Comparison of ENCODE assay signal across 11 cellular contexts in genomic region chr5:80191397-80191796, GRCh38.
DNase-seq lines count a peak whose midpoint lies in the region; ATAC-seq, FAIRE-seq and TF ChIP-seq lines count a peak whose summit lies in the region.
"Had no signal": no experiment of that assay in that cellular context is flagged by ENCODE, and none has a peak within 500 bp of the region (broad histone marks: within the 10 kb centered on the region; RNA-seq: fewer than 3 reads in every experiment).

No MANE protein-coding gene starts in this region.

- ATAC-seq in Right ventricle myocardium superior (ENCODE audit: poor library complexity): no peak
- no peak for ATAC-seq in GM21737 (IDR thresholded peaks at IDR 0.05; ENCODE audit: unreplicated experiment)

- peak overlapping the region; percentile 82 to 85 for H3K27ac ChIP-seq in right atrium auricular region
- H3K27ac ChIP-seq in ascending aorta: peak overlapping the region; percentile 12 to 54
- peak overlapping the region in 1 of 2 donors; percentile 17 for H3K27ac ChIP-seq in kidney (ENCODE audit: low read depth in 2 of 2, low read length in 2 of 2)
- H3K27ac ChIP-seq in A673 (ENCODE audit: low read depth, low read length, poor library complexity, severe bottlenecking): no peak overlapping the region

- H3K27me3 Mint-ChIP-seq in nephron progenitor cell (ENCODE audit: low read depth, poor library complexity): no peaks in the 10 kb centered on the region
- no peaks in the 10 kb centered on the region for H3K27me3 Mint-ChIP-seq in osteocyte (ENCODE audit: unreplicated experiment)

- POLR2A ChIA-PET in A673 (lab: Charles Lee; ENCODE audit: low non-redundant PET): no interaction called here

- H3K27ac Mint-ChIP-seq in nephron progenitor cell: peak overlapping the region; percentile 94
- no peak overlapping the region for H3K27ac Mint-ChIP-seq in osteocyte (ENCODE audit: unreplicated experiment)

- H3K4me3 Mint-ChIP-seq in nephron progenitor cell (no peak overlapping the region), osteocyte (ENCODE audit: unreplicated experiment) (no peak overlapping the region)

- no peak overlapping the region for H3K9ac ChIP-seq in kidney (ENCODE audit: low read length in 2 of 2)

- no TSS peak for BruUV-seq in A673 (replicated peaks; lab: Mats Ljungman, UMichigan)

- no peak for FAIRE-seq in kidney (lab: Jason Lieb, UNC)
- FAIRE-seq: urothelium cell line had no signal

- DNase-seq in right atrium auricular region (ENCODE audit: low spot score) (no peak), Right ventricle myocardium superior (no peak), ascending aorta (ENCODE audit: low spot score in 2 of 2) (no peak), nephron progenitor cell (no peak), kidney (no peak), A673 (ENCODE audit: low spot score) (no peak), osteocyte (ENCODE audit: extremely low spot score, unreplicated experiment) (no peak)
- DNase-seq: NCI-H1048; NK-92 treated with Interleukin-12 subunit alpha and Interleukin-12 subunit beta, amount 100 ng/mL, for 24 hours had no signal

- H3K36me3 Mint-ChIP-seq in nephron progenitor cell (ENCODE audit: low read depth) (peaks cover 12% of the 10 kb centered on the region), osteocyte (ENCODE audit: unreplicated experiment) (peaks cover 10% of the 10 kb centered on the region)

- peaks cover 83% of the 10 kb centered on the region for H3K4me1 Mint-ChIP-seq in nephron progenitor cell
- peaks cover 47% of the 10 kb centered on the region for H3K4me1 Mint-ChIP-seq in osteocyte (ENCODE audit: unreplicated experiment)

- CTCF ChIA-PET in A673 (lab: Charles Lee): no interaction called here

- no peak overlapping the region for H3K4me3 ChIP-seq in right atrium auricular region
- no peak overlapping the region for H3K4me3 ChIP-seq in ascending aorta
- H3K4me3 ChIP-seq in kidney (ENCODE audit: low read length in 2 of 2): no peak overlapping the region
- H3K4me3 ChIP-seq in A673 (ENCODE audit: low read depth, low read length, poor library complexity, severe bottlenecking): no peak overlapping the region

- H3K9me3 Mint-ChIP-seq in nephron progenitor cell: peaks cover 7% of the 10 kb centered on the region
- H3K9me3 Mint-ChIP-seq in osteocyte (ENCODE audit: unreplicated experiment): no peaks in the 10 kb centered on the region

- intact Hi-C loops in Right ventricle myocardium superior (cut with DNase I): no loop called here
- intact Hi-C loops in ascending aorta (cut with DNase I): loop anchor here (5.0 kb wide), 1 partner anchor 66 kb away; the partner anchor contains the start of gene SERINC5
- intact Hi-C loops in kidney (cut with DNase I): no loop called here
- intact Hi-C loops in A673 (cut with micrococcal nuclease; ENCODE audit: unreplicated experiment): no loop called here

- H3K4me1 ChIP-seq in right atrium auricular region (peaks cover 0 to 59% of the 10 kb centered on the region in 2 donors), ascending aorta (peaks cover 0 to 18% of the 10 kb centered on the region in 2 donors), kidney (ENCODE audit: control insufficient read depth in 1 of 2, insufficient read depth in 1 of 2, low read depth in 1 of 2, low read length in 2 of 2) (peaks cover 0 to 13% of the 10 kb centered on the region in 2 donors), A673 (ENCODE audit: insufficient read depth, low read length, poor library complexity, severe bottlenecking) (peaks cover 34% of the 10 kb centered on the region)

- no peak for TF ChIP-seq CTCF in right atrium auricular region (IDR thresholded peaks at IDR 0.05)
- no peak for TF ChIP-seq CTCF in ascending aorta (IDR thresholded peaks at IDR 0.05)
- TF ChIP-seq CTCF in nephron progenitor cell (IDR thresholded peaks at IDR 0.05): no peak
- TF ChIP-seq CTCF in kidney (IDR thresholded peaks at IDR 0.05; ENCODE audit: borderline replicate concordance, extremely low read depth, insufficient read depth): no peak
- TF ChIP-seq CTCF in A673 (conservative IDR thresholded peaks at IDR 0.05; ENCODE audit: low read depth, low read length): no peak
- no peak for TF ChIP-seq CTCF in osteocyte (IDR thresholded peaks at IDR 0.05)

- H3K36me3 ChIP-seq in right atrium auricular region (no peaks in the 10 kb centered on the region), ascending aorta (no peaks in the 10 kb centered on the region), kidney (ENCODE audit: control insufficient read depth in 1 of 2, insufficient read depth in 2 of 2, low read length in 2 of 2) (no peaks in the 10 kb centered on the region), A673 (ENCODE audit: insufficient read depth, low read length, poor library complexity, severe bottlenecking) (no peaks in the 10 kb centered on the region)

- no peaks in the 10 kb centered on the region for H3K27me3 ChIP-seq in right atrium auricular region
- H3K27me3 ChIP-seq in ascending aorta: no peaks in the 10 kb centered on the region
- H3K27me3 ChIP-seq in A673 (replicated peaks; ENCODE audit: insufficient read depth, low read depth, low read length, poor library complexity): no peaks in the 10 kb centered on the region

- H3K9me3 ChIP-seq in right atrium auricular region (no peaks in the 10 kb centered on the region), ascending aorta (no peaks in the 10 kb centered on the region), kidney (ENCODE audit: control insufficient read depth in 1 of 2, low read length in 2 of 2) (no peaks in the 10 kb centered on the region), A673 (ENCODE audit: low read depth, low read length, poor library complexity, severe bottlenecking) (no peaks in the 10 kb centered on the region)
